ENCODE assay signal across 15 cellular contexts in genomic region chr6:166599158-166599557, GRCh38. TPM values are rescaled to one million over a fixed set of nuclear protein-coding genes. Genes with fewer than 3 reads are reported as not detected.
DNase-seq lines count a peak whose midpoint lies in the region; ATAC-seq, FAIRE-seq and TF ChIP-seq lines count a peak whose summit lies in the region.
"Had no signal": no experiment of that assay in that cellular context is flagged by ENCODE, and none has a peak within 500 bp of the region (broad histone marks: within the 10 kb centered on the region; RNA-seq: fewer than 3 reads in every experiment).

No MANE protein-coding gene starts in this region.

- H3K9me1 ChIP-seq in K562 (ENCODE audit: control insufficient read depth, insufficient read depth, low read length), result no peaks in the 10 kb centered on the region

- intact Hi-C loops in K562 (cut with micrococcal nuclease), result no loop called here
- intact Hi-C loops in left lung (cut with DNase I), result no loop called here

- H2AFZ ChIP-seq in Karpas-422 (ENCODE audit: low read length) (no peak overlapping the region), K562 (ENCODE audit: low read depth, low read length) (no peak overlapping the region)

- ATAC-seq in K562 (no peak), left lung (peak; percentile 12), HG03039 (IDR thresholded peaks at IDR 0.05; ENCODE audit: unreplicated experiment) (no peak)
- ATAC-seq: naive thymus-derived CD8-positive, alpha-beta T cell had no signal

- H3K36me3 ChIP-seq in Karpas-422 (ENCODE audit: insufficient read depth, low read length), result no peaks in the 10 kb centered on the region
- H3K36me3 ChIP-seq in K562 (ENCODE audit: control insufficient read depth, insufficient read depth, low read length), result no peaks in the 10 kb centered on the region
- no peaks in the 10 kb centered on the region for H3K36me3 ChIP-seq in left lung
- H3K36me3 ChIP-seq in subcutaneous abdominal adipose tissue (ENCODE audit: control insufficient read depth in 5 of 5, insufficient read depth in 5 of 5, low read length in 5 of 5), result peaks cover 0 to 3% (median 0%) of the 10 kb centered on the region in 5 donors

- no peak for TF ChIP-seq EP300 in K562 (IDR thresholded peaks at IDR 0.05; ENCODE audit: low read length)

- TF ChIP-seq CTCF in K562 (IDR thresholded peaks at IDR 0.05 in 2 of 3, conservative IDR thresholded peaks at IDR 0.05 in 1 of 3; ENCODE audit: insufficient read depth in 2 of 3, low read depth in 1 of 3, low read length in 3 of 3) (no peak), left lung (IDR thresholded peaks at IDR 0.05) (no peak)

- H4K20me1 ChIP-seq in Karpas-422 (ENCODE audit: insufficient read depth, low read depth, low read length), result no peaks in the 10 kb centered on the region
- peaks cover 5% of the 10 kb centered on the region; the same call in 1 of the 2 replicates for H4K20me1 ChIP-seq in K562 (replicated peaks; ENCODE audit: control insufficient read depth, insufficient read depth, low read length)

- WGBS in K562 (ENCODE audit: insufficient coverage, low coverage, missing lambda C conversion rate), result 0% methylated on average over 3 of the region's 3 CpGs

- no peaks in the 10 kb centered on the region for H3K9me2 ChIP-seq in Karpas-422 (replicated peaks; ENCODE audit: insufficient read depth, low read length)

- CTCF ChIA-PET in K562 (lab: Yijun Ruan, JAX; ENCODE audit: low intra/inter-chr PET ratio), result no interaction called here

- H3K4me2 ChIP-seq in Karpas-422 (ENCODE audit: low read depth, low read length, poor library complexity, severe bottlenecking) (no peak overlapping the region), K562 (ENCODE audit: insufficient read depth, low read length) (no peak overlapping the region)

- H3K9me3 ChIP-seq in Karpas-422 (ENCODE audit: low read length) (no peaks in the 10 kb centered on the region), K562 (replicated peaks; ENCODE audit: control insufficient read depth, insufficient read depth, low read depth, low read length) (no peaks in the 10 kb centered on the region), left lung (no peaks in the 10 kb centered on the region), subcutaneous abdominal adipose tissue (ENCODE audit: control insufficient read depth in 5 of 5, low read length in 5 of 5) (no peaks in the 10 kb centered on the region)

- FAIRE-seq in K562 (lab: Jason Lieb, UNC), result no peak
- FAIRE-seq: colon, islet of Langerhans had no signal

- in situ Hi-C loops in K562 (cut with MboI), result no loop called here

- H3K27me3 ChIP-seq in Karpas-422 (ENCODE audit: low read length) (no peaks in the 10 kb centered on the region), K562 (ENCODE audit: control insufficient read depth in 2 of 2, insufficient read depth in 2 of 2, low read length in 2 of 2) (peaks cover 11 to 37% of the 10 kb centered on the region in 2 experiments), left lung (no peaks in the 10 kb centered on the region), subcutaneous abdominal adipose tissue (ENCODE audit: control insufficient read depth in 5 of 5, insufficient read depth in 4 of 5, low read length in 5 of 5) (no peaks in the 10 kb centered on the region)
- H3K27me3 ChIP-seq: BLaER1 treated with 17β-estradiol and CSF1 and Interleukin-3, amounts not matched to agents 10 nM and 100 nM had no signal

- no peak overlapping the region for H3K9ac ChIP-seq in Karpas-422 (ENCODE audit: low read length)
- H3K9ac ChIP-seq in K562 (ENCODE audit: insufficient read depth in 1 of 2, low read depth in 2 of 2, low read length in 2 of 2), result no peak overlapping the region
- H3K9ac ChIP-seq in subcutaneous abdominal adipose tissue (ENCODE audit: low read length in 5 of 5), result peak overlapping the region in 1 of 5 donors; percentile 46
- H3K9ac ChIP-seq: BLaER1 treated with 17β-estradiol and CSF1 and Interleukin-3, amounts not matched to agents 10 nM and 100 nM had no signal

- H3K79me2 ChIP-seq in Karpas-422 (ENCODE audit: low read length) (no peaks in the 10 kb centered on the region), K562 (ENCODE audit: control insufficient read depth, insufficient read depth, low read length) (no peaks in the 10 kb centered on the region)

- no TSS peak for BruUV-seq in K562 (replicated peaks; lab: Mats Ljungman, UMichigan)

- no peak for TF ChIP-seq RAD21 in K562 (CRISPR knock-in tag; conservative IDR thresholded peaks at IDR 0.05 in 1 of 2, IDR thresholded peaks at IDR 0.05 in 1 of 2)

- H3K4me1 ChIP-seq in Karpas-422 (ENCODE audit: low read length) (peaks cover 53% of the 10 kb centered on the region), K562 (replicated peaks in 1 of 2; ENCODE audit: control insufficient read depth in 2 of 2, insufficient read depth in 2 of 2, low read length in 2 of 2) (no peaks in the 10 kb centered on the region), left lung (peaks cover 14 to 45% of the 10 kb centered on the region in 2 donors), subcutaneous abdominal adipose tissue (ENCODE audit: control insufficient read depth in 5 of 5, insufficient read depth in 5 of 5, low read length in 5 of 5) (peaks cover 0 to 36% (median 4%) of the 10 kb centered on the region in 5 donors)

- POLR2A ChIA-PET in K562 (lab: Yijun Ruan, JAX), result interaction anchor here (0.7 kb wide), 1 partner anchor 14 kb away, joined by 3 read pairs; no protein-coding TSS in a partner anchor

- TF ChIP-seq POLR2A in K562 (conservative IDR thresholded peaks at IDR 0.05), result no peak

- H3K4me3 ChIP-seq in Karpas-422 (ENCODE audit: low read length) (no peak overlapping the region), K562 (no peak overlapping the region), left lung (no peak overlapping the region), subcutaneous abdominal adipose tissue (ENCODE audit: low read depth in 1 of 5, low read length in 5 of 5) (no peak overlapping the region)
- H3K4me3 ChIP-seq: BLaER1 treated with 17β-estradiol and CSF1 and Interleukin-3, amounts not matched to agents 10 nM and 100 nM had no signal

- H3K27ac ChIP-seq in Karpas-422 (ENCODE audit: low read length) (0 out of 2 replicates have a peak overlapping the region, but pooled peaks have one; percentile 6), K562 (ENCODE audit: extremely low read depth, low read depth, low read length) (no peak overlapping the region), left lung (peak overlapping the region; percentile 74 to 81), subcutaneous abdominal adipose tissue (ENCODE audit: low read depth, low read length) (peak overlapping the region; percentile 75)
- H3K27ac ChIP-seq: BLaER1 treated with 17β-estradiol and CSF1 and Interleukin-3, amounts not matched to agents 10 nM and 100 nM had no signal

- DNase-seq in Karpas-422, result no peak
- no peak for DNase-seq in K562 (ENCODE audit: extremely low read depth in 1 of 4, low spot score in 3 of 4)
- DNase-seq in left lung, result no peak
- DNase-seq in activated T-cell treated with anti-CD3 and anti-CD28 coated beads for 4 hours, result no peak
- DNase-seq in C1 segment of cervical spinal cord (lab: John Stamatoyannopoulos, UW), result no peak
- DNase-seq in NCI-H1417 treated with DMSO at 0.1 percent for 48 hours (lab: John Stamatoyannopoulos, UW), result no peak
- DNase-seq: activated naive CD4-positive, alpha-beta T cell treated with anti-CD3 and anti-CD28 coated beads, Interleukin-2, amount 50 U/mL, for 16 hours; naive thymus-derived CD8-positive, alpha-beta T cell; NCI-H1105; SIG-M5 had no signal

RNA-seq across cellular contexts. Expression of gene RAMACL, which starts 12.7 kb away (rescaled TPM):
- 1.7 and 3.6 TPM in 2 replicates for total RNA-seq in Karpas-422 (2014; rRNA removed; shearing (Covaris generic); ENCODE audit: low replicate concordance)
- 0.19 TPM in 1 of 2 replicates, not detected in the other for total RNA-seq in K562 (2011; cell fraction: chromatin; rRNA removed; ENCODE audit: low replicate concordance)
- total RNA-seq in K562 (2011; cell fraction: nucleolus; rRNA removed), result not detected in 2 replicates
- total RNA-seq in K562 (2011; cell fraction: nucleoplasm; rRNA removed), result not detected in 2 replicates
- total RNA-seq in K562 (2014; rRNA removed) (not detected in 2 replicates), K562 (2014; rRNA removed; fragmentation: Illumina TruSeq; extraction: Trizol) (0.36 and 0.45 TPM in 2 replicates), K562 (2015; rRNA removed; fragmentation: Illumina TruSeq; extraction: Trizol) (0.18 and 0.19 TPM in 2 replicates), K562 (2021) (0.11 TPM in 1 of 2 replicates, not detected in the other), left lung (1 to 10 TPM; 3.2 to 6.0 TPM)
- polyA plus RNA-seq in K562 (2011; rRNA removed) (0.50 and 0.56 TPM in 2 replicates), K562 (2014; fragmentation: Illumina TruSeq; extraction: Trizol) (0.46 and 0.50 TPM in 2 replicates), K562 (2014; fragmentation: Nextera tagmentation; extraction: Ambion mirVana) (1 to 10 TPM; 1.3 to 1.7 TPM), K562 (2014; rRNA removed) (0.09 and 0.12 TPM in 2 replicates)
- polyA plus RNA-seq in K562 (2011; cell fraction: cytosol; rRNA removed), result 0.06 TPM in 1 of 2 replicates, not detected in the other
- polyA plus RNA-seq in K562 (2011; cell fraction: nucleus; rRNA removed), result 0.10 and 0.27 TPM in 2 replicates
- polyA plus RNA-seq in K562 (2012), result 0.17 and 0.33 TPM in 2 replicates
- polyA minus RNA-seq in K562 (2011; rRNA and poly(A)+ RNA removed), result 0.48 and 1.1 TPM in 2 replicates
- not detected in 2 replicates for polyA minus RNA-seq in K562 (2011; cell fraction: cytosol; rRNA and poly(A)+ RNA removed)
- 0.44 TPM in 1 of 2 replicates, not detected in the other for polyA minus RNA-seq in K562 (2011; cell fraction: nucleus; rRNA and poly(A)+ RNA removed)

RNA-seq across cellular contexts. Expression of gene RPS6KA2, which starts 27.9 kb away (rescaled TPM):
- 7.2 and 8.8 TPM in 2 replicates for total RNA-seq in Karpas-422 (2014; rRNA removed; shearing (Covaris generic); ENCODE audit: low replicate concordance)
- total RNA-seq in K562 (2011; cell fraction: chromatin; rRNA removed; ENCODE audit: low replicate concordance), result 0.67 TPM in 1 of 2 replicates, not detected in the other
- not detected in 2 replicates for total RNA-seq in K562 (2011; cell fraction: nucleolus; rRNA removed)
- 0.22 TPM in 1 of 2 replicates, not detected in the other for total RNA-seq in K562 (2011; cell fraction: nucleoplasm; rRNA removed)
- total RNA-seq in K562 (2014; rRNA removed) (0.78 and 0.86 TPM in 2 replicates), K562 (2014; rRNA removed; fragmentation: Illumina TruSeq; extraction: Trizol) (0.36 and 0.48 TPM in 2 replicates), K562 (2015; rRNA removed; fragmentation: Illumina TruSeq; extraction: Trizol) (0.49 and 0.65 TPM in 2 replicates), K562 (2021) (0.51 and 0.92 TPM in 2 replicates), left lung (100 to 1,000 TPM; 126 to 160 TPM)
- polyA plus RNA-seq in K562 (2011; rRNA removed) (0.31 and 1.0 TPM in 2 replicates), K562 (2014; fragmentation: Illumina TruSeq; extraction: Trizol) (0.39 and 1.00 TPM in 2 replicates), K562 (2014; fragmentation: Nextera tagmentation; extraction: Ambion mirVana) (under 1 TPM; 0.29 to 0.53 TPM), K562 (2014; rRNA removed) (0.84 TPM in 1 of 2 replicates, not detected in the other)
- polyA plus RNA-seq in K562 (2011; cell fraction: cytosol; rRNA removed), result 0.31 and 1.4 TPM in 2 replicates
- polyA plus RNA-seq in K562 (2011; cell fraction: nucleus; rRNA removed), result 1.1 and 6.2 TPM in 2 replicates
- polyA plus RNA-seq in K562 (2012), result 0.69 and 1.4 TPM in 2 replicates
- 2.0 TPM in 1 of 2 replicates, not detected in the other for polyA minus RNA-seq in K562 (2011; rRNA and poly(A)+ RNA removed)
- not detected in 2 replicates for polyA minus RNA-seq in K562 (2011; cell fraction: cytosol; rRNA and poly(A)+ RNA removed)
- 0.54 and 2.2 TPM in 2 replicates for polyA minus RNA-seq in K562 (2011; cell fraction: nucleus; rRNA and poly(A)+ RNA removed)

Comparison
In these comparisons a context has a peak if more than half of its experiments do, and no peak if none do; other contexts are left out.
1. RNA of gene RPS6KA2, which starts 27.9 kb away (total RNA-seq): 126 to 160 TPM in left lung; 7.2 to 8.8 TPM in Karpas-422 and 0.22 to 0.92 TPM in K562; every median in the first group is over 10 times any median in the second.